11 cellular contexts compared by ENCODE assay signal in genomic region chr4:153555730-153556440, GRCh38.
DNase-seq lines count a peak whose midpoint lies in the region; ATAC-seq and TF ChIP-seq lines count a peak whose summit lies in the region.
"Had no signal": no experiment of that assay in that cellular context is flagged by ENCODE, and none has a peak within 500 bp of the region (broad histone marks: within the 10 kb centered on the region; RNA-seq: fewer than 3 reads in every experiment).

No MANE protein-coding gene starts in this region.

- H3K27me3 ChIP-seq in muscle layer of colon (ENCODE audit: control insufficient read depth in 1 of 2, insufficient read depth in 2 of 2, low read length in 2 of 2) (no peaks in the 10 kb centered on the region), suprapubic skin (no peaks in the 10 kb centered on the region)
- H3K27me3 ChIP-seq: BLaER1 treated with 17β-estradiol and CSF1 and Interleukin-3, amounts not matched to agents 10 nM and 100 nM had no signal

- H3K4me1 ChIP-seq in muscle layer of colon (ENCODE audit: insufficient read depth, low read length) (peaks cover 30% of the 10 kb centered on the region), suprapubic skin (peaks cover 4% of the 10 kb centered on the region)

- H3K27ac ChIP-seq in muscle layer of colon (ENCODE audit: low read depth, low read length) (peak overlapping the region; percentile 30), suprapubic skin (no peak overlapping the region)
- H3K27ac ChIP-seq: BLaER1 treated with 17β-estradiol and CSF1 and Interleukin-3, amounts not matched to agents 10 nM and 100 nM had no signal

- ATAC-seq in HG02759 (IDR thresholded peaks at IDR 0.05; ENCODE audit: unreplicated experiment) = no peak
- ATAC-seq: activated CD4-positive, CD25-positive, alpha-beta regulatory T cell treated with anti-CD3 and anti-CD28 coated beads, Interleukin-2, amount 50 U/mL, for 24 hours had no signal

- no peak for TF ChIP-seq POLR2A in suprapubic skin (IDR thresholded peaks at IDR 0.05)

- no peak overlapping the region for H3K4me3 ChIP-seq in muscle layer of colon (ENCODE audit: low read depth in 1 of 2, low read length in 2 of 2)
- no peak overlapping the region for H3K4me3 ChIP-seq in suprapubic skin
- H3K4me3 ChIP-seq: BLaER1 treated with 17β-estradiol and CSF1 and Interleukin-3, amounts not matched to agents 10 nM and 100 nM had no signal

- 40% methylated on average over 5 of the region's 5 CpGs for WGBS in suprapubic skin

- TF ChIP-seq CTCF in suprapubic skin (IDR thresholded peaks at IDR 0.05) = no peak

- H3K9me3 ChIP-seq in muscle layer of colon (ENCODE audit: low read length) = no peaks in the 10 kb centered on the region
- H3K9me3 ChIP-seq in suprapubic skin = no peaks in the 10 kb centered on the region

- no peak overlapping the region for H3K9ac ChIP-seq in muscle layer of colon (ENCODE audit: low read length)
- H3K9ac ChIP-seq: BLaER1 treated with 17β-estradiol and CSF1 and Interleukin-3, amounts not matched to agents 10 nM and 100 nM had no signal

- H3K36me3 ChIP-seq in muscle layer of colon (ENCODE audit: insufficient read depth, low read length) (peaks cover 4% of the 10 kb centered on the region), suprapubic skin (peaks cover 10% of the 10 kb centered on the region)

- DNase-seq in A172 (ENCODE audit: low spot score) (peak; percentile 33), M059J (ENCODE audit: low read depth) (peak; percentile 47), fibroblast of gingiva (ENCODE audit: low read depth) (peak; percentile 46), NOMO-1 treated with dmso at 0.1 percent for 144 hours (lab: John Stamatoyannopoulos, UW; ENCODE audit: unreplicated experiment) (no peak), suprapubic skin (ENCODE audit: low spot score in 2 of 2) (no peak)
- DNase-seq in effector CD8-positive, alpha-beta T cell (lab: John Stamatoyannopoulos, UW) = no peak
- DNase-seq: cerebellar nuclear complex had no signal

- TF ChIP-seq EP300 in suprapubic skin (IDR thresholded peaks at IDR 0.05) = no peak

Comparison
In these comparisons a context has a peak if more than half of its experiments do, and no peak if none do; other contexts are left out.
1. DNase-seq: peak in A172 (single experiment), M059J (single experiment) and fibroblast of gingiva (single experiment); none in NOMO-1 treated with dmso at 0.1 percent for 144 hours (single experiment), effector CD8-positive, alpha-beta T cell (single experiment) and suprapubic skin (0 of 2).